9 cellular contexts compared by ENCODE assay signal in genomic region chr5:73436535-73437125, GRCh38. TPM values are rescaled to one million over a fixed set of nuclear protein-coding genes. Genes with fewer than 3 reads are reported as not detected.
DNase-seq lines count a peak whose midpoint lies in the region; ATAC-seq, FAIRE-seq and TF ChIP-seq lines count a peak whose summit lies in the region.
"Had no signal": no experiment of that assay in that cellular context is flagged by ENCODE, and none has a peak within 500 bp of the region (broad histone marks: within the 10 kb centered on the region; RNA-seq: fewer than 3 reads in every experiment).

No MANE protein-coding gene starts in this region.

- peaks cover 3% of the 10 kb centered on the region for H3K36me3 Mint-ChIP-seq in T-helper 17 cell (ENCODE audit: low read depth)

- peaks cover 10% of the 10 kb centered on the region for H3K4me1 Mint-ChIP-seq in T-helper 17 cell

- H3K4me3 Mint-ChIP-seq in T-helper 17 cell = peak overlapping the region; percentile 75

- in situ Hi-C loops in GM13977 (cut with MboI; ENCODE audit: low pct_unique_long_range_greater_than_20kb, low sequenced_read_pairs, unreplicated experiment) = loop anchor here (10.0 kb wide), 1 partner anchor 132 kb away; no protein-coding TSS in a partner anchor

- peak overlapping the region; percentile 42 for H3K4me3 ChIP-seq in retinal pigment epithelial cell (ENCODE audit: low read length)
- H3K4me3 ChIP-seq: thyroid gland had no signal

- H3K27me3 Mint-ChIP-seq in T-helper 17 cell = peaks cover 89% of the 10 kb centered on the region

- ATAC-seq in T-helper 17 cell = no peak

- H3K9me3 ChIP-seq in T-helper 17 cell (ENCODE audit: control insufficient read depth, low read length, poor library complexity, severe bottlenecking) = no peaks in the 10 kb centered on the region
- H3K9me3 ChIP-seq: thyroid gland had no signal

- no peak for TF ChIP-seq CTCF in GM20000 (IDR thresholded peaks at IDR 0.05; ENCODE audit: extremely low read depth, missing control alignments)
- TF ChIP-seq CTCF in retinal pigment epithelial cell (conservative IDR thresholded peaks at IDR 0.05; ENCODE audit: low read depth, low read length) = no peak
- no peak for TF ChIP-seq CTCF in D721Med (IDR thresholded peaks at IDR 0.05; ENCODE audit: insufficient read depth, missing control alignments)
- TF ChIP-seq CTCF in GM13977 (IDR thresholded peaks at IDR 0.05; ENCODE audit: extremely low read depth, insufficient read depth, missing control alignments) = no peak

- peak overlapping the region; percentile 78 for H3K27ac Mint-ChIP-seq in T-helper 17 cell

- no peak for FAIRE-seq in D721Med (lab: Jason Lieb, UNC)

- DNase-seq in GM20000 (ENCODE audit: low spot score) (peak; percentile 56), T-helper 17 cell (no peak), glomerular visceral epithelial cell (ENCODE audit: extremely low spot score) (peak; percentile 57), retinal pigment epithelial cell (ENCODE audit: low read depth) (no peak), D721Med (ENCODE audit: insufficient read length, low spot score) (no peak), SW 1271 (lab: John Stamatoyannopoulos, UW) (no peak), GM13977 (ENCODE audit: low spot score) (no peak)
- DNase-seq in stimulated activated naive CD4-positive, alpha-beta T cell (lab: John Stamatoyannopoulos, UW) = no peak
- DNase-seq: thyroid gland had no signal

RNA-seq across cellular contexts. Expression of gene FOXD1, which starts 11.9 kb away (rescaled TPM):
- not detected for total RNA-seq in T-helper 17 cell

Comparison
In these comparisons a context has a peak if more than half of its experiments do, and no peak if none do; other contexts are left out.
1. DNase-seq: peak in GM20000 (single experiment) and glomerular visceral epithelial cell (single experiment); none in T-helper 17 cell (0 of 3), retinal pigment epithelial cell (single experiment), D721Med (single experiment), SW 1271 (0 of 2), GM13977 (single experiment) and stimulated activated naive CD4-positive, alpha-beta T cell (0 of 6).